Comparison of ENCODE assay signal across 8 cellular contexts in the genomic region with DNA sequence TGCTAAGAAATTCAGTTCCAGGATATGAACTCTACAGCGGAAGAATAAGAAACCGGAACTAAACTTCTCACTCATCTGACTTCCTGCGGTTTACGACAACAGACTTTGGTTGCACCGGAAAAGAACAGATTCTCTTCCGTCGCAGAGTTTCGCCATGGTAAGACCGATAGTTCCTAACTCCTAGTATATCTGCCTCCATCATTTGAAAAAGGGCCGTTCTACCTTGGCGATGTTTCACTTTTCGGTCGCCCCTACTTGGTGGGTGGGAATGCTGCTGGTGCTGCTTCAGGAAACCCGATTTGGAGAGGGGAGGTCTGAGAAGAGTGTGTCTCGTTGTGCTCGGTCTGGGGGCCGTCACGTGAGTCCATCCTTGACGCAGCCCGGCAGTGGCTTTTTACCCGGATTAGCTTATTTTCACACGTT. TPM values are rescaled to one million over a fixed set of nuclear protein-coding genes. Genes with fewer than 3 reads are reported as not detected.
A peak's percentile ranks its signal among the peaks of the same experiment; 100 is the strongest.
DNase-seq lines count a peak whose midpoint lies in the region; ATAC-seq and TF ChIP-seq lines count a peak whose summit lies in the region.

RPS4Y1 (plus strand) TSS at position 132 of the 423 bp plus-strand sequence; CDS start at position 155, 23 bp downstream.

- TF ChIP-seq CTCF in neutrophil (IDR thresholded peaks at IDR 0.05), result no peak

- H3K27ac ChIP-seq in neutrophil, result peak within 1 kb of the TSS; percentile 75

- ATAC-seq in HG02938 (IDR thresholded peaks at IDR 0.05; ENCODE audit: unreplicated experiment) (peak; percentile 86), HG03108 (IDR thresholded peaks at IDR 0.05; ENCODE audit: unreplicated experiment) (no peak)

- H3K36me3 ChIP-seq in neutrophil, result peaks cover 24% of the 10 kb centered on the region

- intact Hi-C loops in T-helper 1 cell treated with Interleukin-12 subunit alpha and Interleukin-12 subunit beta and Interleukin-4 antibody, amounts not matched to agents 30 ng/mL and 1 ng/mL, for 36 hours (cut with micrococcal nuclease), result loop anchor here (1.0 kb wide), 4 partner anchors 16 to 161 kb away; partner anchors contain the start of gene ZFY

- H3K4me3 ChIP-seq in neutrophil (ENCODE audit: low read depth in 1 of 2, low read length in 1 of 2), result peak within 1 kb of the TSS; percentile 57 to 61

- peak; percentile 59 for DNase-seq in CMK (ENCODE audit: low read depth)
- DNase-seq in effector CD8-positive, alpha-beta T cell (lab: John Stamatoyannopoulos, UW), result peak; percentile 28
- no peak for DNase-seq in central memory CD4-positive, alpha-beta T cell
- DNase-seq in kidney tubule cell (ENCODE audit: low spot score), result no peak

- no peaks in the 10 kb centered on the region for H3K4me1 ChIP-seq in neutrophil (ENCODE audit: control insufficient read depth in 1 of 2, insufficient read depth in 1 of 2, low read depth in 1 of 2, low read length in 1 of 2)

- H3K27me3 ChIP-seq in neutrophil, result peaks cover 2% of the 10 kb centered on the region

- no peaks in the 10 kb centered on the region for H3K9me3 ChIP-seq in neutrophil

RNA-seq across cellular contexts. Expression of gene RPS4Y1, which starts in this region (rescaled TPM):
- total RNA-seq in T-helper 1 cell treated with Interleukin-12 subunit alpha and Interleukin-12 subunit beta and Interleukin-4 antibody, amounts not matched to agents 30 ng/mL and 1 ng/mL, for 36 hours, result 244 and 256 TPM in 2 replicates

Comparison
In these comparisons a context has a peak if more than half of its experiments do, and no peak if none do; other contexts are left out.
1. DNase-seq: peak in CMK (single experiment) and effector CD8-positive, alpha-beta T cell (single experiment); none in central memory CD4-positive, alpha-beta T cell (single experiment) and kidney tubule cell (single experiment).